23 cellular contexts compared by ENCODE assay signal in the genomic region with DNA sequence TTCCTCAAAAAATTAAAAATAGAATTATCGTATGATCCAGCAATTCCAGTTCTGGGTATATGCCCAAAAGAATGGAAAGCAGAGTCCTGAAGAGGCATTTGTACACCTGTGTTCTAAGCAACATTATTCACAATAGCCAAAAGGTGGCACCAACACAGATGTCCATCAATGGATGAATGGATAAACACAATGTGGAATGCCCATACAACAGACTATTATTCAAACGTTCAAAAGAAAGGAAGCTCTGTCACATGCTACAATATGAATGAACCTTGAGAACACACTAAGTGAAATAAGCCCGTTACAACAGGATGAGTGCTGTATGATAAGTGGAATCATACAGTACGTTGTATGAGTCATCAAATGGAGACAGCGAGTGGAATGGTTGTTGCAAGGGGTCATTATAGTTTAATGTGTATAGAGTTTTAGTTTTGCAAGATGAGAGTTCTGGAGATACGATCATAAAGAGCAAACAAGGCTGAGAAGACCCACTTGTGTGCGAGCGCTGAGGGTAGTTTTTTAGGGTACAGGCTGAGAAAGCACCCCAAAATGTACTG.
DNase-seq lines count a peak whose midpoint lies in the region; ATAC-seq and TF ChIP-seq lines count a peak whose summit lies in the region.
"Had no signal": no experiment of that assay in that cellular context is flagged by ENCODE, and none has a peak within 500 bp of the region (broad histone marks: within the 10 kb centered on the region; RNA-seq: fewer than 3 reads in every experiment).

No MANE protein-coding gene starts in this region.

- TF ChIP-seq CTCF in activated CD8-positive, alpha-beta T cell treated with anti-CD3 and anti-CD28 coated beads for 36 hours (IDR thresholded peaks at IDR 0.05): no peak

- intact Hi-C loops in activated CD8-positive, alpha-beta T cell treated with anti-CD3 and anti-CD28 coated beads for 36 hours (cut with micrococcal nuclease): no loop called here

- H3K4me1 Mint-ChIP-seq in activated naive CD4-positive, alpha-beta T cell treated with anti-CD3 and anti-CD28 coated beads, Interleukin-2, amount 50 U/mL, for 24 hours: no peaks in the 10 kb centered on the region
- H3K4me1 Mint-ChIP-seq in activated CD8-positive, alpha-beta T cell treated with anti-CD3 and anti-CD28 coated beads for 36 hours (ENCODE audit: low read depth): no peaks in the 10 kb centered on the region
- H3K4me1 Mint-ChIP-seq: activated CD4-positive, alpha-beta T cell treated with anti-CD3 and anti-CD28 coated beads, Interleukin-2, amount 10 ng/mL, durations not matched to agents 7 days and 5 days had no signal

- H3K27ac Mint-ChIP-seq in activated naive CD4-positive, alpha-beta T cell treated with anti-CD3 and anti-CD28 coated beads, Interleukin-2, amount 50 U/mL, for 24 hours: peak overlapping the region; percentile 55
- no peak overlapping the region for H3K27ac Mint-ChIP-seq in activated CD8-positive, alpha-beta T cell treated with anti-CD3 and anti-CD28 coated beads for 36 hours
- H3K27ac Mint-ChIP-seq: activated CD4-positive, alpha-beta T cell treated with anti-CD3 and anti-CD28 coated beads, Interleukin-2, amount 10 ng/mL, durations not matched to agents 7 days and 5 days; CD14-positive monocyte had no signal

- no peak overlapping the region for H3K27ac ChIP-seq in caudate nucleus (ENCODE audit: low read depth, low read length)
- H3K27ac ChIP-seq: esophagus muscularis mucosa, gastrocnemius medialis, lower lobe of right lung, SJCRH30, upper lobe of right lung, WERI-Rb-1 had no signal

- peaks cover 9% of the 10 kb centered on the region for H3K27me3 Mint-ChIP-seq in activated naive CD4-positive, alpha-beta T cell treated with anti-CD3 and anti-CD28 coated beads, Interleukin-2, amount 50 U/mL, for 24 hours
- H3K27me3 Mint-ChIP-seq in activated CD8-positive, alpha-beta T cell treated with anti-CD3 and anti-CD28 coated beads for 36 hours: peaks cover 12% of the 10 kb centered on the region

- H3K36me3 Mint-ChIP-seq in activated naive CD4-positive, alpha-beta T cell treated with anti-CD3 and anti-CD28 coated beads, Interleukin-2, amount 50 U/mL, for 24 hours: no peaks in the 10 kb centered on the region
- no peaks in the 10 kb centered on the region for H3K36me3 Mint-ChIP-seq in activated CD8-positive, alpha-beta T cell treated with anti-CD3 and anti-CD28 coated beads for 36 hours (ENCODE audit: low read depth)
- H3K36me3 Mint-ChIP-seq: brain, CD14-positive monocyte had no signal

- no peaks in the 10 kb centered on the region for H3K9me3 Mint-ChIP-seq in activated naive CD4-positive, alpha-beta T cell treated with anti-CD3 and anti-CD28 coated beads, Interleukin-2, amount 50 U/mL, for 24 hours
- no peaks in the 10 kb centered on the region for H3K9me3 Mint-ChIP-seq in activated CD8-positive, alpha-beta T cell treated with anti-CD3 and anti-CD28 coated beads for 36 hours
- H3K9me3 Mint-ChIP-seq: activated CD4-positive, alpha-beta T cell treated with anti-CD3 and anti-CD28 coated beads, Interleukin-2, amount 10 ng/mL, durations not matched to agents 7 days and 5 days; neural crest cell had no signal

- no peak overlapping the region for H3K4me3 Mint-ChIP-seq in activated naive CD4-positive, alpha-beta T cell treated with anti-CD3 and anti-CD28 coated beads, Interleukin-2, amount 50 U/mL, for 24 hours
- no peak overlapping the region for H3K4me3 Mint-ChIP-seq in activated CD8-positive, alpha-beta T cell treated with anti-CD3 and anti-CD28 coated beads for 36 hours
- H3K4me3 Mint-ChIP-seq: activated CD4-positive, alpha-beta T cell treated with anti-CD3 and anti-CD28 coated beads, Interleukin-2, amount 10 ng/mL, durations not matched to agents 7 days and 5 days; brain; CD14-positive monocyte; neural crest cell had no signal

- no peak for DNase-seq in activated naive CD4-positive, alpha-beta T cell treated with anti-CD3 and anti-CD28 coated beads, Interleukin-2, amount 50 U/mL, for 16 hours
- DNase-seq in NCI-H1417 treated with DMSO at 0.1 percent for 48 hours (lab: John Stamatoyannopoulos, UW) (peak; percentile 31), caudate nucleus (lab: John Stamatoyannopoulos, UW) (no peak), NOMO-1 treated with dmso at 0.1 percent for 144 hours (lab: John Stamatoyannopoulos, UW; ENCODE audit: unreplicated experiment) (no peak)
- no peak for DNase-seq in activated CD8-positive, alpha-beta T cell treated with anti-CD3 and anti-CD28 coated beads for 36 hours
- no peak for DNase-seq in stimulated activated CD4-positive, alpha-beta T cell treated with anti-CD3 and anti-CD28 coated beads, Interleukin-12 subunit alpha, Interleukin-12 subunit beta, amount 100 ng/mL, for 4 hours
- DNase-seq: activated CD4-positive, alpha-beta T cell treated with anti-CD3 and anti-CD28 coated beads, Interleukin-2, amount 10 ng/mL, durations not matched to agents 7 days and 5 days; activated CD8-positive, alpha-beta memory T cell treated with anti-CD3 and anti-CD28 coated beads, Interleukin-2, amount 50 U/mL, for 4 hours; effector CD8-positive, alpha-beta T cell; gastrocnemius medialis; islet precursor cell; KG1; lower lobe of right lung; NCI-H2081 treated with DMSO at 0.1 percent for 48 hours; SJCRH30; upper lobe of right lung had no signal

- CTCF ChIA-PET in activated CD8-positive, alpha-beta T cell treated with anti-CD3 and anti-CD28 coated beads for 36 hours (lab: Charles Lee): interaction anchor here (1.8 kb wide), 1 partner anchor 14 kb away, joined by 10 read pairs; no protein-coding TSS in a partner anchor

- peak; percentile 52; the same call in 2 of the 3 replicates for ATAC-seq in SK-N-SH treated with all-trans-retinoic acid at 6 μM for 48 hours
- ATAC-seq in activated CD8-positive, alpha-beta T cell treated with anti-CD3 and anti-CD28 coated beads for 36 hours: no peak
- ATAC-seq: gastrocnemius medialis, lower lobe of right lung, upper lobe of right lung had no signal

- POLR2A ChIA-PET in activated CD8-positive, alpha-beta T cell treated with anti-CD3 and anti-CD28 coated beads for 36 hours (lab: Charles Lee): no interaction called here

TF ChIP-seq in SK-N-SH treated with all-trans-retinoic acid at 6 μM for 48 hours, 23 proteins besides CTCF, POLR2A, EP300 and RAD21 (continues in another document):
- TF ChIP-seq SNAI2 (CRISPR knock-in tag; IDR thresholded peaks at IDR 0.05): no peak
- no peak for TF ChIP-seq CSDC2 (CRISPR knock-in tag; IDR thresholded peaks at IDR 0.05)
- TF ChIP-seq ISL1 (CRISPR knock-in tag; IDR thresholded peaks at IDR 0.05): no peak
- TF ChIP-seq, protein P1, sequence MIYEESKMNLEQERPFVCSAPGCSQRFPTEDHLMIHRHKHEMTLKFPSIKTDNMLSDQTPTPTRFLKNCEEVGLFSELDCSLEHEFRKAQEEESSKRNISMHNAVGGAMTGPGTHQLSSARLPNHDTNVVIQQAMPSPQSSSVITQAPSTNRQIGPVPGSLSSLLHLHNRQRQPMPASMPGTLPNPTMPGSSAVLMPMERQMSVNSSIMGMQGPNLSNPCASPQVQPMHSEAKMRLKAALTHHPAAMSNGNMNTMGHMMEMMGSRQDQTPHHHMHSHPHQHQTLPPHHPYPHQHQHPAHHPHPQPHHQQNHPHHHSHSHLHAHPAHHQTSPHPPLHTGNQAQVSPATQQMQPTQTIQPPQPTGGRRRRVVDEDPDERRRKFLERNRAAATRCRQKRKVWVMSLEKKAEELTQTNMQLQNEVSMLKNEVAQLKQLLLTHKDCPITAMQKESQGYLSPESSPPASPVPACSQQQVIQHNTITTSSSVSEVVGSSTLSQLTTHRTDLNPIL (CRISPR knock-in tag; IDR thresholded peaks at IDR 0.05; ENCODE audit: low read depth): no peak
- TF ChIP-seq PPARA (CRISPR knock-in tag; IDR thresholded peaks at IDR 0.05; ENCODE audit: borderline replicate concordance): no peak
- no peak for TF ChIP-seq ZNF565 (CRISPR knock-in tag; conservative IDR thresholded peaks at IDR 0.05; ENCODE audit: low read depth)
- TF ChIP-seq, protein P2, sequence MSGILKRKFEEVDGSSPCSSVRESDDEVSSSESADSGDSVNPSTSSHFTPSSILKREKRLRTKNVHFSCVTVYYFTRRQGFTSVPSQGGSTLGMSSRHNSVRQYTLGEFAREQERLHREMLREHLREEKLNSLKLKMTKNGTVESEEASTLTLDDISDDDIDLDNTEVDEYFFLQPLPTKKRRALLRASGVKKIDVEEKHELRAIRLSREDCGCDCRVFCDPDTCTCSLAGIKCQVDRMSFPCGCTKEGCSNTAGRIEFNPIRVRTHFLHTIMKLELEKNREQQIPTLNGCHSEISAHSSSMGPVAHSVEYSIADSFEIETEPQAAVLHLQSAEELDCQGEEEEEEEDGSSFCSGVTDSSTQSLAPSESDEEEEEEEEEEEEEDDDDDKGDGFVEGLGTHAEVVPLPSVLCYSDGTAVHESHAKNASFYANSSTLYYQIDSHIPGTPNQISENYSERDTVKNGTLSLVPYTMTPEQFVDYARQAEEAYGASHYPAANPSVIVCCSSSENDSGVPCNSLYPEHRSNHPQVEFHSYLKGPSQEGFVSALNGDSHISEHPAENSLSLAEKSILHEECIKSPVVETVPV (CRISPR knock-in tag; IDR thresholded peaks at IDR 0.05): no peak
- TF ChIP-seq ZFP3 (CRISPR knock-in tag; IDR thresholded peaks at IDR 0.05): no peak
- TF ChIP-seq ZC3H10 (CRISPR knock-in tag; IDR thresholded peaks at IDR 0.05): no peak
- no peak for TF ChIP-seq ARNTL (CRISPR knock-in tag; IDR thresholded peaks at IDR 0.05; ENCODE audit: borderline replicate concordance, low read depth)
- TF ChIP-seq ESRRG (CRISPR knock-in tag; IDR thresholded peaks at IDR 0.05): no peak
- TF ChIP-seq, protein P3, sequence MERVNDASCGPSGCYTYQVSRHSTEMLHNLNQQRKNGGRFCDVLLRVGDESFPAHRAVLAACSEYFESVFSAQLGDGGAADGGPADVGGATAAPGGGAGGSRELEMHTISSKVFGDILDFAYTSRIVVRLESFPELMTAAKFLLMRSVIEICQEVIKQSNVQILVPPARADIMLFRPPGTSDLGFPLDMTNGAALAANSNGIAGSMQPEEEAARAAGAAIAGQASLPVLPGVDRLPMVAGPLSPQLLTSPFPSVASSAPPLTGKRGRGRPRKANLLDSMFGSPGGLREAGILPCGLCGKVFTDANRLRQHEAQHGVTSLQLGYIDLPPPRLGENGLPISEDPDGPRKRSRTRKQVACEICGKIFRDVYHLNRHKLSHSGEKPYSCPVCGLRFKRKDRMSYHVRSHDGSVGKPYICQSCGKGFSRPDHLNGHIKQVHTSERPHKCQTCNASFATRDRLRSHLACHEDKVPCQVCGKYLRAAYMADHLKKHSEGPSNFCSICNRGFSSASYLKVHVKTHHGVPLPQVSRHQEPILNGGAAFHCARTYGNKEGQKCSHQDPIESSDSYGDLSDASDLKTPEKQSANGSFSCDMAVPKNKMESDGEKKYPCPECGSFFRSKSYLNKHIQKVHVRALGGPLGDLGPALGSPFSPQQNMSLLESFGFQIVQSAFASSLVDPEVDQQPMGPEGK (CRISPR knock-in tag; IDR thresholded peaks at IDR 0.05; ENCODE audit: borderline replicate concordance): no peak
- TF ChIP-seq ZNF8 (CRISPR knock-in tag; IDR thresholded peaks at IDR 0.05): no peak
- no peak for TF ChIP-seq BACH2 (CRISPR knock-in tag; IDR thresholded peaks at IDR 0.05; ENCODE audit: borderline replicate concordance)
- TF ChIP-seq ZNF70 (CRISPR knock-in tag; IDR thresholded peaks at IDR 0.05): no peak
